Comparison of ENCODE assay signal across 8 cellular contexts in the genomic region with DNA sequence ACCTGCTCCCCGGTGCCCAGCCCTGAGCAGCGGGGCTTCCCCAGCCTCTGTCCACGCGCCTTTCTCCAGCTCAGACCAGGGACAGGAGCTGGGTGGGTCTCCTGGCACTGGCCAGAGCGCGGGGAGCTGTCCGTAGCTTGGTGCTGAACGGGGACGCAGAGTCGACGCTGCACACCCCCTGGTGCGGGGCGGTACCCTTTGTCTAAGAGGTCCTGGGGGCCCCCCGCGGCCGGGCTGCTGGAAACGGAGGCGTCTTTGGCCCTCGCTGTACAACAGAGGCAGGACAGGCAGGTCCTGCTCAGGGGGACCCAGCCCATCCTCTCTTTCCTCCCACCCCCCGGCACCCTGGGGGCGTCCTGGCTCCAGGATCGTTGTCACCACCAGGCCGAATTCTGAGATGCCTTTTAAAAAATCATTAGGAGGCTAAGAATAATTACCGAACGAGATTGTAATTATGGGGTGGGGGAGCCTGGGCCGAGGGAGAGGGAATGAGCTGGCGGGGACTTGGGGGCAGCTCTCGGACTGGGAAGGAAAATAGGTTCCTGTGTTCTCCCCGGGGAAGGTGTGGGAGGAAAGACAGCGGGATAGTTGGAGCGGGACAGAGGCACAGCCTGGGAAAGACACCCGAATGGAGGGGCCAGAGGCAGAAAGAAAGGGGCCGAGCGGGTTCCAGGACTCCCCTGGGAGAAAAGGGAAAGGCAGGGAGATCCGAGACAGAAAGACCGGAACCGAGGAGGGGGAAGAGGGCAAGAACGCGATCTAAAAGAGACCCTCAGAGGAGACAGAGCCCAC. TPM values are rescaled to one million over a fixed set of nuclear protein-coding genes. Genes with fewer than 3 reads are reported as not detected.
DNase-seq lines count a peak whose midpoint lies in the region; ATAC-seq, FAIRE-seq and TF ChIP-seq lines count a peak whose summit lies in the region.
"Had no signal": no experiment of that assay in that cellular context is flagged by ENCODE, and none has a peak within 500 bp of the region (broad histone marks: within the 10 kb centered on the region; RNA-seq: fewer than 3 reads in every experiment).

No MANE protein-coding gene starts in this region.

- POLR2A ChIA-PET in activated CD8-positive, alpha-beta T cell treated with anti-CD3 and anti-CD28 coated beads, Interleukin-2, amount 10 ng/mL, durations not matched to agents 7 days and 5 days (lab: Charles Lee): interaction anchor here (0.6 kb wide), 1 partner anchor 12 kb away, joined by 3 read pairs; no protein-coding TSS in a partner anchor

- peak; percentile 62 for DNase-seq in activated CD8-positive, alpha-beta T cell treated with anti-CD3 and anti-CD28 coated beads, Interleukin-2, amount 10 ng/mL, durations not matched to agents 7 days and 5 days
- peak; percentile 67 to 72 for DNase-seq in heart right ventricle
- peak; percentile 26 for DNase-seq in smooth muscle cell (lab: John Stamatoyannopoulos, UW; ENCODE audit: unreplicated experiment)
- no peak for DNase-seq in H54 (ENCODE audit: insufficient read length, low spot score)
- DNase-seq in HFFc6: no peak

- no peak overlapping the region for H3K4me2 ChIP-seq in smooth muscle cell

- no peaks in the 10 kb centered on the region for H3F3A ChIP-seq in smooth muscle cell (ENCODE audit: low read depth)

- H3K9ac ChIP-seq in HUES6 (ENCODE audit: low read length) (no peak overlapping the region), smooth muscle cell (ENCODE audit: low read depth) (no peak overlapping the region)

- H3K79me2 ChIP-seq in smooth muscle cell (ENCODE audit: low read depth): no peaks in the 10 kb centered on the region

- H3K9me3 Mint-ChIP-seq in activated CD8-positive, alpha-beta T cell treated with anti-CD3 and anti-CD28 coated beads, Interleukin-2, amount 10 ng/mL, durations not matched to agents 7 days and 5 days (ENCODE audit: insufficient read depth): peaks cover 3% of the 10 kb centered on the region
- peaks cover 4% of the 10 kb centered on the region; the same call in 1 of the 2 replicates for H3K9me3 Mint-ChIP-seq in HFFc6

- intact Hi-C loops in heart right ventricle (cut with DNase I): no loop called here

- H3K36me3 ChIP-seq in HUES6 (ENCODE audit: control insufficient read depth, insufficient read depth, low read length) (no peaks in the 10 kb centered on the region), heart right ventricle (peaks cover 0 to 4% (median 0%) of the 10 kb centered on the region in 9 donors), smooth muscle cell (ENCODE audit: low read depth) (no peaks in the 10 kb centered on the region)

- peaks cover 97% of the 10 kb centered on the region for H3K27me3 ChIP-seq in HUES6 (ENCODE audit: control insufficient read depth, insufficient read depth, low read length)
- H3K27me3 ChIP-seq in heart right ventricle: peaks cover 66 to 100% (median 96%) of the 10 kb centered on the region in 7 donors
- peaks cover 97% of the 10 kb centered on the region for H3K27me3 ChIP-seq in smooth muscle cell (ENCODE audit: low read depth)

- peaks cover 9% of the 10 kb centered on the region for H3K36me3 Mint-ChIP-seq in activated CD8-positive, alpha-beta T cell treated with anti-CD3 and anti-CD28 coated beads, Interleukin-2, amount 10 ng/mL, durations not matched to agents 7 days and 5 days (ENCODE audit: low read depth)
- peaks cover 9% of the 10 kb centered on the region; the same call in 1 of the 2 replicates for H3K36me3 Mint-ChIP-seq in HFFc6 (ENCODE audit: low read depth)

- H4K20me1 ChIP-seq in smooth muscle cell (ENCODE audit: low read depth): no peaks in the 10 kb centered on the region

- H3K9me3 ChIP-seq in HUES6 (ENCODE audit: control insufficient read depth, insufficient read depth, low read depth, low read length): no peaks in the 10 kb centered on the region
- peaks cover 0 to 6% (median 0%) of the 10 kb centered on the region in 11 donors for H3K9me3 ChIP-seq in heart right ventricle
- H3K9me3 ChIP-seq in smooth muscle cell (replicated peaks; ENCODE audit: low read depth): no peaks in the 10 kb centered on the region

- ATAC-seq in activated CD8-positive, alpha-beta T cell treated with anti-CD3 and anti-CD28 coated beads, Interleukin-2, amount 10 ng/mL, durations not matched to agents 7 days and 5 days: peak; percentile 57
- peak; percentile 80 to 93 (median 88) for ATAC-seq in heart right ventricle
- ATAC-seq in GM18511 (IDR thresholded peaks at IDR 0.05; ENCODE audit: unreplicated experiment): no peak

- CTCF ChIA-PET in activated CD8-positive, alpha-beta T cell treated with anti-CD3 and anti-CD28 coated beads, Interleukin-2, amount 10 ng/mL, durations not matched to agents 7 days and 5 days (lab: Charles Lee): interaction anchor here (1.4 to 1.8 kb wide), 2 partner anchors 15 to 37 kb away, joined by 5 to 6 read pairs; no protein-coding TSS in a partner anchor

- 3% methylated on average over 39 of the region's 39 CpGs for WGBS in heart right ventricle, 2 donors
- WGBS in smooth muscle cell (ENCODE audit: low lambda C conversion rate): 14% methylated on average over 36 of the region's 39 CpGs

- TF ChIP-seq POLR2A in H54 (IDR thresholded peaks at IDR 0.05; ENCODE audit: low read depth, low read length): no peak

- no peak for TF ChIP-seq CTCF in heart right ventricle (IDR thresholded peaks at IDR 0.05)
- no peak for TF ChIP-seq CTCF in smooth muscle cell (IDR thresholded peaks at IDR 0.05; ENCODE audit: borderline replicate concordance, insufficient read depth, poor library complexity, severe bottlenecking)
- TF ChIP-seq CTCF in HFFc6 (IDR thresholded peaks at IDR 0.05): no peak

- H3K27me3 Mint-ChIP-seq in activated CD8-positive, alpha-beta T cell treated with anti-CD3 and anti-CD28 coated beads, Interleukin-2, amount 10 ng/mL, durations not matched to agents 7 days and 5 days (ENCODE audit: low read depth): peaks cover 85% of the 10 kb centered on the region
- H3K27me3 Mint-ChIP-seq in HFFc6 (ENCODE audit: insufficient read depth): peaks cover 69% of the 10 kb centered on the region

- peaks cover 56% of the 10 kb centered on the region for H3K4me1 ChIP-seq in HUES6 (ENCODE audit: control insufficient read depth, insufficient read depth, low read length)
- H3K4me1 ChIP-seq in heart right ventricle: peaks cover 0 to 55% (median 17%) of the 10 kb centered on the region in 9 donors
- no peaks in the 10 kb centered on the region for H3K4me1 ChIP-seq in smooth muscle cell (ENCODE audit: low read depth)

- peak overlapping the region; percentile 48 for H3K4me3 ChIP-seq in HUES6 (ENCODE audit: low read depth, low read length)
- no peak overlapping the region for H3K4me3 ChIP-seq in heart right ventricle
- no peak overlapping the region for H3K4me3 ChIP-seq in smooth muscle cell

- no peak overlapping the region for H3K27ac Mint-ChIP-seq in activated CD8-positive, alpha-beta T cell treated with anti-CD3 and anti-CD28 coated beads, Interleukin-2, amount 10 ng/mL, durations not matched to agents 7 days and 5 days
- H3K27ac Mint-ChIP-seq in HFFc6: no peak overlapping the region

- no peak overlapping the region for H2AFZ ChIP-seq in smooth muscle cell (ENCODE audit: low read depth)

- H3K27ac ChIP-seq in HUES6 (ENCODE audit: low read depth, low read length): no peak overlapping the region
- no peak overlapping the region for H3K27ac ChIP-seq in heart right ventricle
- no peak overlapping the region for H3K27ac ChIP-seq in smooth muscle cell (ENCODE audit: low read depth)
- H3K27ac ChIP-seq: VCaP had no signal

- no peak for FAIRE-seq in H54 (lab: Jason Lieb, UNC)

- H3K4me3 Mint-ChIP-seq in activated CD8-positive, alpha-beta T cell treated with anti-CD3 and anti-CD28 coated beads, Interleukin-2, amount 10 ng/mL, durations not matched to agents 7 days and 5 days: no peak overlapping the region
- no peak overlapping the region for H3K4me3 Mint-ChIP-seq in HFFc6

- peaks cover 28% of the 10 kb centered on the region for H3K4me1 Mint-ChIP-seq in activated CD8-positive, alpha-beta T cell treated with anti-CD3 and anti-CD28 coated beads, Interleukin-2, amount 10 ng/mL, durations not matched to agents 7 days and 5 days (ENCODE audit: low read depth)
- H3K4me1 Mint-ChIP-seq in HFFc6 (ENCODE audit: low read depth): 0 out of 2 replicates have a peak, but pooled peaks cover 7% of the 10 kb centered on the region

RNA-seq across cellular contexts. Expression of a gene that starts 4.1 kb away (rescaled TPM):
- total RNA-seq in activated CD8-positive, alpha-beta T cell treated with anti-CD3 and anti-CD28 coated beads, Interleukin-2, amount 10 ng/mL, durations not matched to agents 7 days and 5 days: under 1 TPM; 0.21 to 0.32 TPM
- total RNA-seq in heart right ventricle: under 1 TPM; 0.07 to 0.40 (median 0.16) TPM
- under 1 TPM; 0.15 to 0.16 TPM for polyA plus RNA-seq in heart right ventricle
- total RNA-seq in smooth muscle cell: 0.04 TPM in 1 of 2 replicates, not detected in the other
- polyA plus RNA-seq in smooth muscle cell: 0.21 and 0.27 TPM in 2 replicates
- under 1 TPM in 5 of 6 experiments, not detected in 1; 0.05 to 0.13 (median 0.09) TPM for total RNA-seq in HFFc6 (2021; fragmentation: NEBNext Ultra II Directional; extraction: Animal tissue kit (Norgen Biotek cat#: 25700))

RNA-seq across cellular contexts. Expression of a gene that starts 18.7 kb away (rescaled TPM):
- total RNA-seq in activated CD8-positive, alpha-beta T cell treated with anti-CD3 and anti-CD28 coated beads, Interleukin-2, amount 10 ng/mL, durations not matched to agents 7 days and 5 days: not detected
- total RNA-seq in heart right ventricle: not detected
- not detected for polyA plus RNA-seq in heart right ventricle
- total RNA-seq in smooth muscle cell: not detected in 2 replicates
- not detected in 2 replicates for polyA plus RNA-seq in smooth muscle cell
- total RNA-seq in HFFc6 (2021; fragmentation: NEBNext Ultra II Directional; extraction: Animal tissue kit (Norgen Biotek cat#: 25700)): not detected

Comparison
In these comparisons a context has a peak if more than half of its experiments do, and no peak if none do; other contexts are left out.
1. DNase-seq: peak in activated CD8-positive, alpha-beta T cell treated with anti-CD3 and anti-CD28 coated beads, Interleukin-2, amount 10 ng/mL, durations not matched to agents 7 days and 5 days (single experiment), heart right ventricle (2 of 2) and smooth muscle cell (single experiment); none in H54 (single experiment) and HFFc6 (single experiment).